8 cellular contexts compared by ENCODE assay signal in genomic region chr12:118120579-118121363, GRCh38. TPM values are rescaled to one million over a fixed set of nuclear protein-coding genes. Genes with fewer than 3 reads are reported as not detected.
A peak's percentile ranks its signal among the peaks of the same experiment; 100 is the strongest.
DNase-seq lines count a peak whose midpoint lies in the region; ATAC-seq, FAIRE-seq and TF ChIP-seq lines count a peak whose summit lies in the region.

No MANE protein-coding gene starts in this region.

- no peaks in the 10 kb centered on the region for H3K79me1 ChIP-seq in H1 (ENCODE audit: low read depth, low read length)

- FAIRE-seq in H1 (lab: Jason Lieb, UNC): peak; percentile 72

- H3K4ac ChIP-seq in H1 (replicated peaks; ENCODE audit: insufficient read length, low read depth, low read length): peak overlapping the region; percentile 54

- peaks cover 7% of the 10 kb centered on the region for H3K4me1 Mint-ChIP-seq in activated CD4-positive, alpha-beta memory T cell treated with anti-CD3 and anti-CD28 coated beads, Interleukin-2, amount 10 ng/mL, durations not matched to agents 7 days and 5 days

- no peak overlapping the region for H2BK15ac ChIP-seq in H1 (ENCODE audit: low read length)

- no peak overlapping the region for H3K23ac ChIP-seq in H1 (ENCODE audit: insufficient read length)

- peak overlapping the region; percentile 86 for H3K27ac ChIP-seq in H1 (ENCODE audit: low read depth, low read length)

- H2AFZ ChIP-seq in H1 (ENCODE audit: low read length): no peak overlapping the region

- H4K20me1 ChIP-seq in H1 (replicated peaks in 1 of 2; ENCODE audit: control insufficient read depth in 1 of 2, insufficient read depth in 2 of 2, low read length in 2 of 2): no peaks in the 10 kb centered on the region

- peak overlapping the region; percentile 38 to 81 for H3K4me2 ChIP-seq in H1 (ENCODE audit: insufficient read depth in 1 of 2, low read depth in 2 of 2, low read length in 2 of 2)

- no peaks in the 10 kb centered on the region for H3K79me2 ChIP-seq in H1 (ENCODE audit: control insufficient read depth in 1 of 2, insufficient read depth in 2 of 2, low read length in 2 of 2)

- H4K91ac ChIP-seq in H1 (replicated peaks; ENCODE audit: insufficient read length, low read length): peak overlapping the region; percentile 98

- no peaks in the 10 kb centered on the region for H3K27me3 ChIP-seq in H1 (replicated peaks in 1 of 4; ENCODE audit: control insufficient read depth in 3 of 4, extremely low read depth in 1 of 4, insufficient read depth in 3 of 4, low read length in 3 of 4)

- peak overlapping the region; percentile 94 for H2BK120ac ChIP-seq in H1 (replicated peaks; ENCODE audit: low read depth, low read length)

- peak overlapping the region; percentile 94; the same call in 1 of the 2 replicates for H2BK5ac ChIP-seq in H1 (ENCODE audit: low read depth, low read length)

- H3K56ac ChIP-seq in H1 (replicated peaks; ENCODE audit: insufficient read length, low read depth, low read length): peak overlapping the region; percentile 43

- TF ChIP-seq POLR2A in H1 (IDR thresholded peaks at IDR 0.05; ENCODE audit: control extremely low read depth in 1 of 2, low read depth in 2 of 2, low read length in 2 of 2): 0 out of 3 replicates have a peak, but pooled peaks of 1 of the 2 experiments have one; percentile 14

- H4K5ac ChIP-seq in H1 (ENCODE audit: insufficient read length, low read depth, low read length): peak overlapping the region; percentile 97

- WGBS in H1 (ENCODE audit: extremely low coverage in 1 of 2, insufficient coverage in 1 of 2, insufficient read length in 1 of 2, insufficient replicate concordance in 2 of 2, low coverage in 1 of 2, low lambda C conversion rate in 2 of 2, missing lambda C conversion rate in 1 of 2), 2 experiments: 1% methylated on average over 8 of the region's 8 CpGs; no CpG with 5 or more reads in 1 of the 2 experiments

- H3K9me3 ChIP-seq in H1 (ENCODE audit: insufficient read depth in 2 of 2, low read depth in 1 of 2, low read length in 1 of 2): no peaks in the 10 kb centered on the region

- no peak overlapping the region for H4K8ac ChIP-seq in H1 (ENCODE audit: extremely low read depth, insufficient read depth, low read length)

- no peaks in the 10 kb centered on the region for H3K27me3 Mint-ChIP-seq in activated CD4-positive, alpha-beta memory T cell treated with anti-CD3 and anti-CD28 coated beads, Interleukin-2, amount 10 ng/mL, durations not matched to agents 7 days and 5 days

- no peaks in the 10 kb centered on the region for H3K36me3 Mint-ChIP-seq in activated CD4-positive, alpha-beta memory T cell treated with anti-CD3 and anti-CD28 coated beads, Interleukin-2, amount 10 ng/mL, durations not matched to agents 7 days and 5 days (ENCODE audit: low read depth)

- H2BK12ac ChIP-seq in H1 (ENCODE audit: low read depth, low read length): peak overlapping the region; percentile 6; the same call in 1 of the 2 replicates

- no peak for TF ChIP-seq EP300 in H1 (IDR thresholded peaks at IDR 0.05; ENCODE audit: borderline replicate concordance in 1 of 2, low read depth in 2 of 2, low read length in 2 of 2)

- POLR2A ChIA-PET in activated CD4-positive, alpha-beta memory T cell treated with anti-CD3 and anti-CD28 coated beads, Interleukin-2, amount 10 ng/mL, durations not matched to agents 7 days and 5 days (lab: Charles Lee): interaction anchor here (0.6 to 1.2 kb wide), 4 partner anchors 48 to 256 kb away, joined by 3 to 15 read pairs (median 3); partner anchors contain the start of genes SUDS3 and TAOK3
- POLR2A ChIA-PET in H1 (lab: Charles Lee; ENCODE audit: partially characterized antibody): interaction anchor here (0.6 to 11.5 kb wide), 16 partner anchors 9 to 302 kb away, joined by 3 to 130 read pairs (median 4); partner anchors contain the start of genes PEBP1, SUDS3, VSIG10 and WSB2

- peak overlapping the region in 2 of 4 experiments; percentile 15 to 64; a peak in 4 of 7 replicates for H3K9ac ChIP-seq in H1 (replicated peaks in 1 of 4; ENCODE audit: extremely low read depth in 1 of 4, low read depth in 3 of 4, low read length in 3 of 4)

- ATAC-seq in HG03108 (IDR thresholded peaks at IDR 0.05; ENCODE audit: unreplicated experiment) (peak; percentile 50), HG02588 (IDR thresholded peaks at IDR 0.05; ENCODE audit: unreplicated experiment) (no peak)

- no peaks in the 10 kb centered on the region for H3K36me3 ChIP-seq in H1 (ENCODE audit: control insufficient read depth in 2 of 4, insufficient read depth in 4 of 4, low read length in 3 of 4)

- H2AK5ac ChIP-seq in H1 (ENCODE audit: low read depth, low read length): 0 out of 2 replicates have a peak overlapping the region, but pooled peaks have one; percentile 82

- H2BK20ac ChIP-seq in H1 (ENCODE audit: low read length): peak overlapping the region; percentile 94

- H3K4me3 Mint-ChIP-seq in activated CD4-positive, alpha-beta memory T cell treated with anti-CD3 and anti-CD28 coated beads, Interleukin-2, amount 10 ng/mL, durations not matched to agents 7 days and 5 days: no peak overlapping the region

- no peak overlapping the region for H3K4me3 ChIP-seq in GM12865 (ENCODE audit: low read depth, low read length)
- peak overlapping the region in 2 of 4 experiments; percentile 32 to 43; a peak in 3 of 8 replicates for H3K4me3 ChIP-seq in H1 (ENCODE audit: extremely low read depth in 1 of 4, insufficient read depth in 2 of 4, low read depth in 3 of 4, low read length in 4 of 4)

- H3K23me2 ChIP-seq in H1 (ENCODE audit: low read depth, low read length): no peaks in the 10 kb centered on the region

- no peaks in the 10 kb centered on the region for H3K9me3 Mint-ChIP-seq in activated CD4-positive, alpha-beta memory T cell treated with anti-CD3 and anti-CD28 coated beads, Interleukin-2, amount 10 ng/mL, durations not matched to agents 7 days and 5 days

- TF ChIP-seq CTCF in GM12865 (IDR thresholded peaks at IDR 0.05; ENCODE audit: insufficient read depth, low read depth, low read length, missing control alignments) (peak; percentile 67), H1 (IDR thresholded peaks at IDR 0.05; ENCODE audit: control extremely low read depth in 1 of 3, insufficient read depth in 1 of 3, low read depth in 1 of 3, low read length in 3 of 3) (peak; percentile 47 to 52 (median 47))

- H3K14ac ChIP-seq in H1 (ENCODE audit: insufficient read length): no peak overlapping the region

- CTCF ChIA-PET in activated CD4-positive, alpha-beta memory T cell treated with anti-CD3 and anti-CD28 coated beads, Interleukin-2, amount 10 ng/mL, durations not matched to agents 7 days and 5 days (lab: Charles Lee): interaction anchor here (0.6 to 4.4 kb wide), 23 partner anchors 9 to 809 kb away, joined by 3 to 78 read pairs (median 4); partner anchors contain the start of genes PEBP1 and SUDS3
- CTCF ChIA-PET in H1 (lab: Charles Lee; ENCODE audit: partially characterized antibody): interaction anchor here (0.6 to 8.2 kb wide), 27 partner anchors 9 to 982 kb away, joined by 3 to 39 read pairs (median 4); partner anchors contain the start of genes PEBP1, SUDS3 and VSIG10

- peak overlapping the region; percentile 95 for H3K18ac ChIP-seq in H1 (ENCODE audit: extremely low read depth, low read length)

- H3K27ac Mint-ChIP-seq in activated CD4-positive, alpha-beta memory T cell treated with anti-CD3 and anti-CD28 coated beads, Interleukin-2, amount 10 ng/mL, durations not matched to agents 7 days and 5 days: peak overlapping the region; percentile 47

- peaks cover 2 to 12% (median 8%) of the 10 kb centered on the region in 4 experiments for H3K4me1 ChIP-seq in H1 (replicated peaks in 1 of 4; ENCODE audit: control insufficient read depth in 3 of 4, insufficient read depth in 4 of 4, low read length in 3 of 4)

- peak; percentile 82 for DNase-seq in GM12865 (ENCODE audit: low read depth)
- DNase-seq in NCI-H748 (lab: John Stamatoyannopoulos, UW; ENCODE audit: unreplicated experiment): peak; percentile 73
- DNase-seq in activated CD4-positive, alpha-beta memory T cell treated with anti-CD3 and anti-CD28 coated beads, Interleukin-2, amount 10 ng/mL, durations not matched to agents 7 days and 5 days: peak; percentile 72
- DNase-seq in H1 (ENCODE audit: low read depth in 1 of 2, low spot score in 2 of 2): peak; percentile 77 to 79
- peak; percentile 91 for DNase-seq in medulla oblongata (ENCODE audit: extremely low spot score)
- DNase-seq in stimulated activated CD8-positive, alpha-beta memory T cell treated with anti-CD3 and anti-CD28 coated beads, Interleukin-4, amount 100 ng/mL, for 1 hour (ENCODE audit: low read depth in 2 of 2, low spot score in 1 of 2): peak; percentile 11 to 36

- TF ChIP-seq RAD21 in H1 (IDR thresholded peaks at IDR 0.05 in 1 of 2, conservative IDR thresholded peaks at IDR 0.05 in 1 of 2; ENCODE audit: low read depth in 2 of 2, low read length in 2 of 2): peak; percentile 60 to 62

RNA-seq across cellular contexts. Expression of gene PEBP1, which starts 15.2 kb away (rescaled TPM):
- 10 to 100 TPM; 75.5 to 76.7 TPM for total RNA-seq in activated CD4-positive, alpha-beta memory T cell treated with anti-CD3 and anti-CD28 coated beads, Interleukin-2, amount 10 ng/mL, durations not matched to agents 7 days and 5 days
- total RNA-seq in H1 (2021; fragmentation: NEBNext Ultra II Directional; extraction: Animal tissue kit (Norgen Biotek cat#: 25700)): 444 and 458 TPM in 2 replicates
- polyA plus RNA-seq in H1 (2011; rRNA removed): 580 and 622 TPM in 2 replicates
- polyA plus RNA-seq in H1 (2011; cell fraction: cytosol; rRNA removed): 440 TPM
- polyA plus RNA-seq in H1 (2011; cell fraction: nucleus; rRNA removed): 281 TPM
- polyA plus RNA-seq in H1 (2012, experiment 1 of 2): 462 to 475 TPM (median 467 TPM) in 4 replicates
- 310 TPM for polyA plus RNA-seq in H1 (2012, experiment 2 of 2)
- 461 TPM for polyA plus RNA-seq in H1 (2013, experiment 1 of 2)
- polyA plus RNA-seq in H1 (2013, experiment 2 of 2): 478 TPM
- polyA minus RNA-seq in H1 (2011; rRNA and poly(A)+ RNA removed): 175 and 197 TPM in 2 replicates
- polyA minus RNA-seq in H1 (2011; cell fraction: cytosol; rRNA and poly(A)+ RNA removed): 175 TPM
- polyA minus RNA-seq in H1 (2011; cell fraction: nucleus; rRNA and poly(A)+ RNA removed): 99.6 TPM

RNA-seq across cellular contexts. Expression of gene VSIG10, which starts 17.0 kb away (rescaled TPM):
- total RNA-seq in activated CD4-positive, alpha-beta memory T cell treated with anti-CD3 and anti-CD28 coated beads, Interleukin-2, amount 10 ng/mL, durations not matched to agents 7 days and 5 days: 1 to 10 TPM; 3.7 to 4.4 TPM
- total RNA-seq in H1 (2021; fragmentation: NEBNext Ultra II Directional; extraction: Animal tissue kit (Norgen Biotek cat#: 25700)): 93.6 and 96.8 TPM in 2 replicates
- 34.4 and 42.7 TPM in 2 replicates for polyA plus RNA-seq in H1 (2011; rRNA removed)
- 36.8 TPM for polyA plus RNA-seq in H1 (2011; cell fraction: cytosol; rRNA removed)
- polyA plus RNA-seq in H1 (2011; cell fraction: nucleus; rRNA removed): 68.9 TPM
- 40.2 to 62.7 TPM (median 47.4 TPM) in 4 replicates for polyA plus RNA-seq in H1 (2012, experiment 1 of 2)
- 20.4 TPM for polyA plus RNA-seq in H1 (2012, experiment 2 of 2)
- polyA plus RNA-seq in H1 (2013, experiment 1 of 2): 77.5 TPM
- polyA plus RNA-seq in H1 (2013, experiment 2 of 2): 73.7 TPM
- 158 and 162 TPM in 2 replicates for polyA minus RNA-seq in H1 (2011; rRNA and poly(A)+ RNA removed)
- 44.9 TPM for polyA minus RNA-seq in H1 (2011; cell fraction: cytosol; rRNA and poly(A)+ RNA removed)
- polyA minus RNA-seq in H1 (2011; cell fraction: nucleus; rRNA and poly(A)+ RNA removed): 110 TPM

RNA-seq across cellular contexts. Expression of gene WSB2, which starts 59.8 kb away (rescaled TPM):
- 10 to 100 TPM; 49.6 to 53.9 TPM for total RNA-seq in activated CD4-positive, alpha-beta memory T cell treated with anti-CD3 and anti-CD28 coated beads, Interleukin-2, amount 10 ng/mL, durations not matched to agents 7 days and 5 days
- 58.2 and 70.0 TPM in 2 replicates for total RNA-seq in H1 (2021; fragmentation: NEBNext Ultra II Directional; extraction: Animal tissue kit (Norgen Biotek cat#: 25700))
- polyA plus RNA-seq in H1 (2011; rRNA removed): 47.1 and 47.5 TPM in 2 replicates
- polyA plus RNA-seq in H1 (2011; cell fraction: cytosol; rRNA removed): 40.3 TPM
- polyA plus RNA-seq in H1 (2011; cell fraction: nucleus; rRNA removed): 50.0 TPM
- polyA plus RNA-seq in H1 (2012, experiment 1 of 2): 33.0 to 42.1 TPM (median 37.4 TPM) in 4 replicates
- polyA plus RNA-seq in H1 (2012, experiment 2 of 2): 23.0 TPM
- 34.9 TPM for polyA plus RNA-seq in H1 (2013, experiment 1 of 2)
- 37.8 TPM for polyA plus RNA-seq in H1 (2013, experiment 2 of 2)
- polyA minus RNA-seq in H1 (2011; rRNA and poly(A)+ RNA removed): 136 and 154 TPM in 2 replicates
- 60.5 TPM for polyA minus RNA-seq in H1 (2011; cell fraction: cytosol; rRNA and poly(A)+ RNA removed)
- polyA minus RNA-seq in H1 (2011; cell fraction: nucleus; rRNA and poly(A)+ RNA removed): 62.3 TPM

Comparison
In these comparisons a context has a peak if more than half of its experiments do, and no peak if none do; other contexts are left out.
1. DNase-seq: peak in every context shown above with its lines; median percentile 91 in medulla oblongata; 82 in GM12865; 78 in H1; 73 in NCI-H748; 72 in activated CD4-positive, alpha-beta memory T cell treated with anti-CD3 and anti-CD28 coated beads, Interleukin-2, amount 10 ng/mL, durations not matched to agents 7 days and 5 days; 24 in stimulated activated CD8-positive, alpha-beta memory T cell treated with anti-CD3 and anti-CD28 coated beads, Interleukin-4, amount 100 ng/mL, for 1 hour.
2. RNA of gene VSIG10, which starts 17.0 kb away (total RNA-seq): 93.6 to 96.8 TPM in H1; 3.7 to 4.4 TPM in activated CD4-positive, alpha-beta memory T cell treated with anti-CD3 and anti-CD28 coated beads, Interleukin-2, amount 10 ng/mL, durations not matched to agents 7 days and 5 days; every median in the first group is over 10 times any median in the second.